ENCODE assay signal across 1 cellular context in genomic region chr6:121666809-121667208, GRCh38.
TF ChIP-seq lines count a peak whose summit lies in the region.

No MANE protein-coding gene starts in this region.

TF ChIP-seq in HEK293, 187 proteins besides CTCF, POLR2A, EP300 and RAD21 (continued from another document):
- TF ChIP-seq ZNF174 (tag by site-specific recombination; IDR thresholded peaks at IDR 0.05) (no peak), TRIM28 (IDR thresholded peaks at IDR 0.05; ENCODE audit: borderline replicate concordance, low read length) (peak; percentile 85; the same call in 1 of the 2 replicates), ZNF510 (tag by site-specific recombination; IDR thresholded peaks at IDR 0.05; ENCODE audit: insufficient replicate concordance) (no peak), ZNF48 (tag by site-specific recombination; IDR thresholded peaks at IDR 0.05) (no peak), ZNF747 (tag by site-specific recombination; IDR thresholded peaks at IDR 0.05) (no peak), MEIS1 (CRISPR knock-in tag; IDR thresholded peaks at IDR 0.05; ENCODE audit: borderline replicate concordance) (no peak), IKZF3 (tag by site-specific recombination; IDR thresholded peaks at IDR 0.05) (peak; percentile 59; the same call in 1 of the 2 replicates), ZNF140 (tag by site-specific recombination; IDR thresholded peaks at IDR 0.05) (no peak), KLF16 (tag by site-specific recombination; IDR thresholded peaks at IDR 0.05) (no peak), ZBTB49 (tag by site-specific recombination; IDR thresholded peaks at IDR 0.05; ENCODE audit: low read depth) (no peak), SALL2 (tag by site-specific recombination; IDR thresholded peaks at IDR 0.05; ENCODE audit: borderline replicate concordance) (no peak), ZNF341 (tag by site-specific recombination; IDR thresholded peaks at IDR 0.05; ENCODE audit: low read depth) (no peak), HOXC10 (CRISPR knock-in tag; IDR thresholded peaks at IDR 0.05) (no peak), ZNF24 (tag by site-specific recombination; IDR thresholded peaks at IDR 0.05) (peak; percentile 35; the same call in 1 of the 2 replicates)
- TF ChIP-seq, protein P1, sequence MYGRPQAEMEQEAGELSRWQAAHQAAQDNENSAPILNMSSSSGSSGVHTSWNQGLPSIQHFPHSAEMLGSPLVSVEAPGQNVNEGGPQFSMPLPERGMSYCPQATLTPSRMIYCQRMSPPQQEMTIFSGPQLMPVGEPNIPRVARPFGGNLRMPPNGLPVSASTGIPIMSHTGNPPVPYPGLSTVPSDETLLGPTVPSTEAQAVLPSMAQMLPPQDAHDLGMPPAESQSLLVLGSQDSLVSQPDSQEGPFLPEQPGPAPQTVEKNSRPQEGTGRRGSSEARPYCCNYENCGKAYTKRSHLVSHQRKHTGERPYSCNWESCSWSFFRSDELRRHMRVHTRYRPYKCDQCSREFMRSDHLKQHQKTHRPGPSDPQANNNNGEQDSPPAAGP (tag by site-specific recombination; IDR thresholded peaks at IDR 0.05), result no peak
- TF ChIP-seq, protein P2, sequence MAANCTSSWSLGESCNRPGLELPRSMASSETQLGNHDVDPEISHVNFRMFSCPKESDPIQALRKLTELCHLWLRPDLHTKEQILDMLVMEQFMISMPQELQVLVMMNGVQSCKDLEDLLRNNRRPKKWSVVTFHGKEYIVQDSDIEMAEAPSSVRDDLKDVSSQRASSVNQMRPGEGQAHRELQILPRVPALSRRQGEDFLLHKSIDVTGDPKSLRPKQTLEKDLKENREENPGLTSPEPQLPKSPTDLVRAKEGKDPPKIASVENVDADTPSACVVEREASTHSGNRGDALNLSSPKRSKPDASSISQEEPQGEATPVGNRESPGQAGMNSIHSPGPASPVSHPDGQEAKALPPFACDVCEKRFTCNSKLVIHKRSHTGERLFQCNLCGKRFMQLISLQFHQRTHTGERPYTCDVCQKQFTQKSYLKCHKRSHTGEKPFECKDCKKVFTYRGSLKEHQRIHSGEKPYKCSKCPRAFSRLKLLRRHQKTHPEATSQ (tag by site-specific recombination; IDR thresholded peaks at IDR 0.05), result no peak
